ENCODE assay signal across 27 cellular contexts in genomic region chr15:38373016-38373415, GRCh38.
"Had no signal": no experiment of that assay in that cellular context is flagged by ENCODE, and none has a peak within 500 bp of the region (broad histone marks: within the 10 kb centered on the region; RNA-seq: fewer than 3 reads in every experiment).

No MANE protein-coding gene starts in this region.

- DNase-seq: activated CD4-positive, alpha-beta T cell treated with anti-CD3 and anti-CD28 coated beads for 36 hours; activated CD4-positive, alpha-beta T cell treated with anti-CD3 and anti-CD28 coated beads, Interleukin-2, amount 10 ng/mL, durations not matched to agents 7 days and 5 days; activated CD4-positive, alpha-beta T cell treated with anti-CD3 and anti-CD28 coated beads, Interleukin-2, amount 50 U/mL, for 48 hours; activated CD8-positive, alpha-beta T cell treated with anti-CD3 and anti-CD28 coated beads, Interleukin-2, amount 10 ng/mL, durations not matched to agents 7 days and 5 days; activated gamma-delta T cell; activated naive CD4-positive, alpha-beta T cell treated with Interleukin-2 at 50 U/mL for 16 hours; activated T-cell treated with anti-CD3 and anti-CD28 coated beads, Interleukin-2, amount 50 U/mL, for 24 hours; anterior cingulate cortex; caudate nucleus; cerebellar nuclear complex; Kasumi-1; MG63; NCI-H1048; NCI-H1105 treated with DMSO at 0.1 percent for 48 hours; NCI-H1436; NCI-H1694; NCI-H2029; NCI-H345; NCI-H524 treated with DMSO at 0.1 percent for 48 hours; NK-92 treated with Interleukin-12 subunit alpha and Interleukin-12 subunit beta, amount 100 ng/mL, for 24 hours; OCI-M1; SHP77; SJCRH30; T1000; WERI-Rb-1 had no signal

- H3K27ac ChIP-seq: SJCRH30, SK-N-MC, WERI-Rb-1 had no signal

- H3K4me3 ChIP-seq: MG63, SJCRH30, SK-N-MC had no signal

- H3K36me3 ChIP-seq: MG63, SJCRH30, WERI-Rb-1 had no signal

- H3K9me3 ChIP-seq: MG63, SJCRH30 had no signal

- ATAC-seq: activated CD4-positive, alpha-beta T cell treated with anti-CD3 and anti-CD28 coated beads for 36 hours; activated CD8-positive, alpha-beta T cell treated with anti-CD3 and anti-CD28 coated beads, Interleukin-2, amount 10 ng/mL, durations not matched to agents 7 days and 5 days; Panc1 had no signal

- H3K27me3 ChIP-seq: MG63, SJCRH30 had no signal

- H3K4me1 ChIP-seq: SJCRH30 had no signal
